Comparison of ENCODE assay signal across 27 cellular contexts in the genomic region with DNA sequence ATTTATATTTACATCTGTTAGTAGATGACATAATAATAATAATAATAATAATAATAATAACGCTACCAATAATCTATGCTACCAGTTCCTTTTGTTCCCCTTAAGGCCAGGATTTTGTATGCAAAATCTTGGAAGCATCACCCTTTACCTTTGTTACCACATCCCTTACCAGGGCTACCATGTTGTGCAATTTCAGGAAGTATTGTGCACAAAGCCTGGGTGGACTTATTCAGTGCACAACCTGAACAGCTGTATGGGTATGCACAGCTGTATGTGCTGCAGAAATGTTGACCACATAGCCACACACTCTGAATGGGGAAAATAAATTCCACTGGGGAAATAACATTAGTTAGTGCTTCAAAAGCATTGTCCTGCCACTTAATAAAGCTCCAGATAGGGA. TPM values are rescaled to one million over a fixed set of nuclear protein-coding genes. Genes with fewer than 3 reads are reported as not detected.
DNase-seq lines count a peak whose midpoint lies in the region; ATAC-seq, FAIRE-seq and TF ChIP-seq lines count a peak whose summit lies in the region.
"Had no signal": no experiment of that assay in that cellular context is flagged by ENCODE, and none has a peak within 500 bp of the region (broad histone marks: within the 10 kb centered on the region; RNA-seq: fewer than 3 reads in every experiment).

No MANE protein-coding gene starts in this region.

- intact Hi-C loops in colonic mucosa (cut with DNase I) (no loop called here), left colon (cut with DNase I, micrococcal nuclease) (no loop called here)

- peak; percentile 40 for FAIRE-seq in HTR-8/SVneo (lab: Jason Lieb, UNC)
- FAIRE-seq: GM12891, H1 had no signal

- no peak overlapping the region for H3K27ac ChIP-seq in colonic mucosa
- H3K27ac ChIP-seq: 22Rv1, BLaER1, KMS-11, Peyer's patch, SK-N-MC had no signal

- no peaks in the 10 kb centered on the region for H3K27me3 ChIP-seq in colonic mucosa
- H3K27me3 ChIP-seq: BLaER1, Peyer's patch had no signal

- ATAC-seq in esophagus mucosa (peak; percentile 59), left colon (no peak)

- H3K4me1 ChIP-seq in colonic mucosa = no peaks in the 10 kb centered on the region
- H3K4me1 ChIP-seq: BLaER1, Peyer's patch had no signal

- H3K4me3 ChIP-seq in colonic mucosa = no peak overlapping the region
- H3K4me3 ChIP-seq: BLaER1, Peyer's patch, SK-N-MC had no signal

- no peak overlapping the region for H3K9ac ChIP-seq in colonic mucosa (ENCODE audit: low read depth in 2 of 2, low read length in 2 of 2)
- H3K9ac ChIP-seq: BLaER1, KMS-11 had no signal

- H3K9me3 ChIP-seq in colonic mucosa = no peaks in the 10 kb centered on the region
- H3K9me3 ChIP-seq: BLaER1, Peyer's patch had no signal

- TF ChIP-seq CTCF in colonic mucosa (IDR thresholded peaks at IDR 0.05) = no peak

- H3K36me3 ChIP-seq in colonic mucosa = no peaks in the 10 kb centered on the region
- H3K36me3 ChIP-seq: BLaER1, Peyer's patch had no signal

- DNase-seq in DMS53 (lab: John Stamatoyannopoulos, UW) (peak; percentile 55), DMS53 treated with DMSO at 0.1 percent for 48 hours (lab: John Stamatoyannopoulos, UW; ENCODE audit: unreplicated experiment) (no peak), HTR-8/SVneo (ENCODE audit: insufficient read length, low spot score) (no peak), SW480 (ENCODE audit: low spot score) (peak; percentile 30), colonic mucosa (no peak), NCI-H2029 (lab: John Stamatoyannopoulos, UW) (no peak), left colon (no peak)
- DNase-seq: CD4-positive, CD25-positive, alpha-beta regulatory T cell; DMS79 treated with DMSO at 0.1 percent for 48 hours; GF-D8; MV-4-11; NCI-H1105; NCI-H1436 treated with DMSO at 0.1 percent for 48 hours; NCI-H187 treated with DMSO at 0.1 percent for 48 hours; NCI-H2107; NCI-H446; NCI-H524 treated with DMSO at 0.1 percent for 48 hours; Peyer's patch; SIG-M5 had no signal

RNA-seq across cellular contexts. Expression of a gene that starts 19.9 kb away (rescaled TPM):
- total RNA-seq in esophagus mucosa (3.2 TPM), colonic mucosa (1 to 10 TPM in 1 of 2 donors, under 1 TPM in 1; 0.74 to 2.8 TPM), left colon (1 to 10 TPM; 4.4 to 6.6 TPM)
- total RNA-seq: CD4-positive, CD25-positive, alpha-beta regulatory T cell; OCI-LY7 had no signal

RNA-seq across cellular contexts. Expression of a gene that starts 49.4 kb away (rescaled TPM):
- total RNA-seq in esophagus mucosa (18.7 TPM), colonic mucosa (10 to 100 TPM; 16.0 to 17.4 TPM), left colon (10 to 100 TPM; 17.7 to 21.8 TPM)

Comparison
In these comparisons a context has a peak if more than half of its experiments do, and no peak if none do; other contexts are left out.
1. DNase-seq: peak in DMS53 (single experiment) and SW480 (single experiment); none in DMS53 treated with DMSO at 0.1 percent for 48 hours (single experiment), HTR-8/SVneo (single experiment), colonic mucosa (single experiment), NCI-H2029 (single experiment) and left colon (0 of 2).